ENCODE assay signal across 17 cellular contexts in the genomic region with DNA sequence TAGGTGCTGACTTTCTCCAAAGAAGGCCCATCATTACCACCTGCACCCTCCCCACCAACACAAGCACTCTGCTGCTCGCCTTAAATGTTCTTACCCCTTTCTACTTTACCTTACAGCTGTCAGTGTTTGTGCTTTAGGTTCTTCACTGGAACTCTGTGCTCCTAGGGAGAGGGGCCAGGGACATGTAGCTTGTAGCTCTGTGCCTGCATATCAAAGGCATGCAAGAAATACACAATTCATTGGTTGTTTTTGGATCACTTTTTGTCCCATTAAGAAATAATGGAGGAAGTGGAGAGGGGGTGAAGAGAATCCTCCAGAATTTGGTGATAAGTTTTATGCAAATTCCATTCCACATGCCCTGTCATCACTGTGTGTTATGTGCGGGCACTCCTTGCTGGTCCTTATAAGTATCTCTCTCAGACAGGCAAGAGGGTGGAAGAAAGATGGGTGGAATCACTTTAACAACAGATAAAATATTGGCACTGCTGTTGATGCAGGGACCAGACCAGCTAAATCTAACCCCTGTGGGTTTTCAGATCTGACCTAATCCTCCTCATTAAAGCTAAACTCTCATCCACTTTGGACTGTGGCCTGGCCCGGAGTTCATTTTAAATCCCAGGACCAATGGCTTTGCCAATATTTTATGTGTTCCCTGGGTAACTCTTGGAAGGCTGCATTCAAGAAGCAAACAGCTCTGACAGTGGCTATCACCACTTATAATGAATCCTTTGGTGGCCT.
DNase-seq lines count a peak whose midpoint lies in the region; ATAC-seq, FAIRE-seq and TF ChIP-seq lines count a peak whose summit lies in the region.
"Had no signal": no experiment of that assay in that cellular context is flagged by ENCODE, and none has a peak within 500 bp of the region (broad histone marks: within the 10 kb centered on the region; RNA-seq: fewer than 3 reads in every experiment).

No MANE protein-coding gene starts in this region.

- H3K4me3 ChIP-seq in heart right ventricle (no peak overlapping the region), urinary bladder (ENCODE audit: low read depth, low read length) (no peak overlapping the region)

- H3K4me3 Mint-ChIP-seq in osteocyte (ENCODE audit: unreplicated experiment), result no peak overlapping the region

- no peaks in the 10 kb centered on the region for H3K36me3 Mint-ChIP-seq in osteocyte (ENCODE audit: unreplicated experiment)

- H3K27me3 Mint-ChIP-seq in osteocyte (ENCODE audit: unreplicated experiment), result no peaks in the 10 kb centered on the region

- H3K9me3 Mint-ChIP-seq in osteocyte (ENCODE audit: unreplicated experiment), result peaks cover 9% of the 10 kb centered on the region

- 69 to 79% methylated on average over 3 of the region's 3 CpGs for WGBS in heart right ventricle, 2 donors
- 52% methylated on average over 3 of the region's 3 CpGs for WGBS in urinary bladder

- H3K27ac ChIP-seq in heart right ventricle (peak overlapping the region in 7 of 10 donors; percentile 1 to 39 (median 21)), urinary bladder (ENCODE audit: low read depth) (peak overlapping the region; percentile 15)
- H3K27ac ChIP-seq: C4-2B had no signal

- H3K9me3 ChIP-seq in heart right ventricle, result no peaks in the 10 kb centered on the region
- H3K9me3 ChIP-seq: Caco-2 had no signal

- peaks cover 14% of the 10 kb centered on the region for H3K4me1 Mint-ChIP-seq in osteocyte (ENCODE audit: unreplicated experiment)

- H3K27me3 ChIP-seq in heart right ventricle, result no peaks in the 10 kb centered on the region

- no peak for TF ChIP-seq CTCF in heart right ventricle (IDR thresholded peaks at IDR 0.05)
- no peak for TF ChIP-seq CTCF in osteocyte (IDR thresholded peaks at IDR 0.05)

- DNase-seq in Right ventricle myocardium inferior (ENCODE audit: missing footprints), result no peak
- no peak for DNase-seq in cardiac septum (ENCODE audit: low spot score)
- peak in 1 of 2 donors; percentile 47 for DNase-seq in heart right ventricle
- peak; percentile 25 for DNase-seq in osteocyte (ENCODE audit: extremely low spot score, unreplicated experiment)
- no peak for DNase-seq in Ammon's horn (ENCODE audit: low spot score)
- no peak for DNase-seq in frontal cortex (ENCODE audit: low spot score in 2 of 2)
- DNase-seq: Caco-2, NCI-H1694, NCI-H2107, NCI-H345, NCI-H526 treated with DMSO at 0.1 percent for 48 hours, SHP77 treated with DMSO at 0.1 percent for 48 hours had no signal

- H3K4me1 ChIP-seq in heart right ventricle, result peaks cover 0 to 15% (median 0%) of the 10 kb centered on the region in 9 donors
- H3K4me1 ChIP-seq in urinary bladder (ENCODE audit: insufficient read depth), result no peaks in the 10 kb centered on the region
- H3K4me1 ChIP-seq: Caco-2 had no signal

- intact Hi-C loops in Right ventricle myocardium inferior (cut with DNase I) (no loop called here), cardiac septum (cut with DNase I) (no loop called here), heart right ventricle (cut with DNase I) (no loop called here)

- no peak for FAIRE-seq in frontal cortex (lab: Jason Lieb, UNC)
- FAIRE-seq: HTR-8/SVneo had no signal

- no peak overlapping the region for H3K27ac Mint-ChIP-seq in osteocyte (ENCODE audit: unreplicated experiment)

- ATAC-seq in Right ventricle myocardium inferior (peak; percentile 92), heart right ventricle (peak; percentile 50 to 83 (median 78)), GM19023 (IDR thresholded peaks at IDR 0.05; ENCODE audit: unreplicated experiment) (no peak)
- ATAC-seq: Panc1 had no signal

- H3K36me3 ChIP-seq in heart right ventricle (no peaks in the 10 kb centered on the region), urinary bladder (ENCODE audit: insufficient read depth) (no peaks in the 10 kb centered on the region)
